In genomic region chr15:74041311-74041756, GRCh38 we compare ENCODE assay signal across 19 cellular contexts. TPM values are rescaled to one million over a fixed set of nuclear protein-coding genes. Genes with fewer than 3 reads are reported as not detected.
A peak's percentile ranks its signal among the peaks of the same experiment; 100 is the strongest.
DNase-seq lines count a peak whose midpoint lies in the region; ATAC-seq, FAIRE-seq and TF ChIP-seq lines count a peak whose summit lies in the region.
"Had no signal": no experiment of that assay in that cellular context is flagged by ENCODE, and none has a peak within 500 bp of the region (broad histone marks: within the 10 kb centered on the region; RNA-seq: fewer than 3 reads in every experiment).

No MANE protein-coding gene starts in this region.

- no peaks in the 10 kb centered on the region for H3K27me3 Mint-ChIP-seq in astrocyte (ENCODE audit: low read depth, unreplicated experiment)
- H3K27me3 Mint-ChIP-seq in activated CD8-positive, alpha-beta T cell treated with anti-CD3 and anti-CD28 coated beads for 36 hours: no peaks in the 10 kb centered on the region
- H3K27me3 Mint-ChIP-seq: CD4-positive, CD25-positive, alpha-beta regulatory T cell had no signal

- CTCF ChIA-PET in activated CD8-positive, alpha-beta T cell treated with anti-CD3 and anti-CD28 coated beads for 36 hours (lab: Charles Lee): interaction anchor here (0.9 to 1.5 kb wide), 3 partner anchors 8 to 77 kb away, joined by 3 read pairs; no protein-coding TSS in a partner anchor

- H3K36me3 ChIP-seq in astrocyte (ENCODE audit: insufficient read depth, low read length): no peaks in the 10 kb centered on the region
- H3K36me3 ChIP-seq in lower lobe of right lung: peaks cover 55% of the 10 kb centered on the region

- H3K4me1 ChIP-seq in astrocyte (ENCODE audit: insufficient read depth, low read length): peaks cover 29% of the 10 kb centered on the region
- peaks cover 38% of the 10 kb centered on the region for H3K4me1 ChIP-seq in lower lobe of right lung

- H3K27ac Mint-ChIP-seq in astrocyte (ENCODE audit: unreplicated experiment): no peak overlapping the region
- H3K27ac Mint-ChIP-seq in stimulated activated effector memory CD8-positive, alpha-beta T cell treated with anti-CD3 and anti-CD28 coated beads, Interleukin-12 subunit alpha, Interleukin-12 subunit beta, amount 100 ng/mL, for 72 hours: peak overlapping the region; percentile 56
- H3K27ac Mint-ChIP-seq in activated CD8-positive, alpha-beta T cell treated with anti-CD3 and anti-CD28 coated beads for 36 hours: no peak overlapping the region

- H2AFZ ChIP-seq in astrocyte (ENCODE audit: low read depth, low read length): no peak overlapping the region

- H3K9me3 ChIP-seq in astrocyte (ENCODE audit: insufficient read depth, low read depth, low read length) (no peaks in the 10 kb centered on the region), lower lobe of right lung (no peaks in the 10 kb centered on the region)
- H3K9me3 ChIP-seq: SK-N-SH had no signal

- H3K27me3 ChIP-seq in astrocyte (ENCODE audit: insufficient read depth, low read length) (no peaks in the 10 kb centered on the region), lower lobe of right lung (ENCODE audit: low read depth) (no peaks in the 10 kb centered on the region)

- H3K36me3 Mint-ChIP-seq in astrocyte (ENCODE audit: low read depth, unreplicated experiment): peaks cover 33% of the 10 kb centered on the region
- H3K36me3 Mint-ChIP-seq in stimulated activated effector memory CD8-positive, alpha-beta T cell treated with anti-CD3 and anti-CD28 coated beads, Interleukin-12 subunit alpha, Interleukin-12 subunit beta, amount 100 ng/mL, for 72 hours: peaks cover 25% of the 10 kb centered on the region
- H3K36me3 Mint-ChIP-seq in activated CD8-positive, alpha-beta T cell treated with anti-CD3 and anti-CD28 coated beads for 36 hours (ENCODE audit: low read depth): peaks cover 10% of the 10 kb centered on the region

- ATAC-seq in lower lobe of right lung (no peak), GM18520 (IDR thresholded peaks at IDR 0.05; ENCODE audit: unreplicated experiment) (no peak), GM21619 (IDR thresholded peaks at IDR 0.05; ENCODE audit: unreplicated experiment) (no peak)
- no peak for ATAC-seq in stimulated activated effector memory CD8-positive, alpha-beta T cell treated with anti-CD3 and anti-CD28 coated beads, Interleukin-12 subunit alpha, Interleukin-12 subunit beta, amount 100 ng/mL, for 72 hours
- ATAC-seq in activated CD8-positive, alpha-beta T cell treated with anti-CD3 and anti-CD28 coated beads for 36 hours: no peak

- no peak overlapping the region for H3K4me3 ChIP-seq in astrocyte (ENCODE audit: insufficient read depth, low read depth, low read length)
- no peak overlapping the region for H3K4me3 ChIP-seq in lower lobe of right lung

- TF ChIP-seq CTCF in astrocyte (IDR thresholded peaks at IDR 0.05; ENCODE audit: insufficient read depth, low read depth, low read length) (no peak), lower lobe of right lung (IDR thresholded peaks at IDR 0.05) (no peak)
- TF ChIP-seq CTCF in activated CD8-positive, alpha-beta T cell treated with anti-CD3 and anti-CD28 coated beads for 36 hours (IDR thresholded peaks at IDR 0.05): no peak

- H3K9ac ChIP-seq in astrocyte (ENCODE audit: low read length): no peak overlapping the region
- H3K9ac ChIP-seq: SK-N-SH had no signal

- H3K4me3 Mint-ChIP-seq in astrocyte (ENCODE audit: unreplicated experiment): no peak overlapping the region
- no peak overlapping the region for H3K4me3 Mint-ChIP-seq in stimulated activated effector memory CD8-positive, alpha-beta T cell treated with anti-CD3 and anti-CD28 coated beads, Interleukin-12 subunit alpha, Interleukin-12 subunit beta, amount 100 ng/mL, for 72 hours
- H3K4me3 Mint-ChIP-seq in activated CD8-positive, alpha-beta T cell treated with anti-CD3 and anti-CD28 coated beads for 36 hours: no peak overlapping the region
- H3K4me3 Mint-ChIP-seq: CD4-positive, CD25-positive, alpha-beta regulatory T cell had no signal

- FAIRE-seq in astrocyte (lab: Jason Lieb, UNC): no peak
- FAIRE-seq: GM12891 had no signal

- no peaks in the 10 kb centered on the region for H3K79me2 ChIP-seq in astrocyte (ENCODE audit: insufficient read depth, low read length)

- no peaks in the 10 kb centered on the region for H3K9me3 Mint-ChIP-seq in astrocyte (ENCODE audit: unreplicated experiment)
- H3K9me3 Mint-ChIP-seq in stimulated activated effector memory CD8-positive, alpha-beta T cell treated with anti-CD3 and anti-CD28 coated beads, Interleukin-12 subunit alpha, Interleukin-12 subunit beta, amount 100 ng/mL, for 72 hours: no peaks in the 10 kb centered on the region
- no peaks in the 10 kb centered on the region for H3K9me3 Mint-ChIP-seq in activated CD8-positive, alpha-beta T cell treated with anti-CD3 and anti-CD28 coated beads for 36 hours
- H3K9me3 Mint-ChIP-seq: CD4-positive, CD25-positive, alpha-beta regulatory T cell had no signal

- in situ Hi-C loops in G401 (cut with HindIII; ENCODE audit: low sequenced_read_pairs): loop anchor here (10.0 kb wide), 1 partner anchor 67 kb away; no protein-coding TSS in a partner anchor

- no peaks in the 10 kb centered on the region for H4K20me1 ChIP-seq in astrocyte (ENCODE audit: insufficient read depth, low read length)

- POLR2A ChIA-PET in activated CD8-positive, alpha-beta T cell treated with anti-CD3 and anti-CD28 coated beads for 36 hours (lab: Charles Lee): no interaction called here

- H3K4me2 ChIP-seq in astrocyte (ENCODE audit: low read length): peak overlapping the region; percentile 67

- DNase-seq in GM03348 (ENCODE audit: low spot score) (peak; percentile 53), astrocyte (ENCODE audit: low read depth) (no peak), lower lobe of right lung (no peak), G401 (ENCODE audit: low spot score) (no peak)
- no peak for DNase-seq in stimulated activated effector memory CD8-positive, alpha-beta T cell treated with anti-CD3 and anti-CD28 coated beads, Interleukin-12 subunit alpha, Interleukin-12 subunit beta, amount 100 ng/mL, for 72 hours (ENCODE audit: low spot score in 2 of 2)
- no peak for DNase-seq in activated CD8-positive, alpha-beta T cell treated with anti-CD3 and anti-CD28 coated beads for 36 hours
- DNase-seq: activated CD8-positive, alpha-beta memory T cell treated with anti-CD3 and anti-CD28 coated beads for 24 hours; activated naive CD4-positive, alpha-beta T cell treated with Interleukin-2 at 50 U/mL for 16 hours; CD4-positive, CD25-positive, alpha-beta regulatory T cell; central memory CD4-positive, alpha-beta T cell; EL; SK-N-SH had no signal

- H3K27ac ChIP-seq in astrocyte (ENCODE audit: low read depth, low read length): peak overlapping the region; percentile 72
- H3K27ac ChIP-seq in lower lobe of right lung: peak overlapping the region; percentile 67
- H3K27ac ChIP-seq: epithelial cell of prostate had no signal

- peaks cover 41% of the 10 kb centered on the region for H3K4me1 Mint-ChIP-seq in astrocyte (ENCODE audit: low read depth, unreplicated experiment)
- peaks cover 13% of the 10 kb centered on the region for H3K4me1 Mint-ChIP-seq in stimulated activated effector memory CD8-positive, alpha-beta T cell treated with anti-CD3 and anti-CD28 coated beads, Interleukin-12 subunit alpha, Interleukin-12 subunit beta, amount 100 ng/mL, for 72 hours
- H3K4me1 Mint-ChIP-seq in activated CD8-positive, alpha-beta T cell treated with anti-CD3 and anti-CD28 coated beads for 36 hours (ENCODE audit: low read depth): no peaks in the 10 kb centered on the region

- intact Hi-C loops in lower lobe of right lung (cut with DNase I): loop anchor here (10.0 kb wide), 1 partner anchor 47 kb away; the partner anchor contains the start of genes PML and STOML1
- intact Hi-C loops in activated CD8-positive, alpha-beta T cell treated with anti-CD3 and anti-CD28 coated beads for 36 hours (cut with micrococcal nuclease): no loop called here

RNA-seq across cellular contexts. Expression of gene GOLGA6A, which starts 41.0 kb away (rescaled TPM):
- total RNA-seq in astrocyte (0.30 and 0.31 TPM in 2 replicates), lower lobe of right lung (not detected)
- not detected for total RNA-seq in activated CD8-positive, alpha-beta T cell treated with anti-CD3 and anti-CD28 coated beads for 36 hours
- not detected in 2 replicates for total RNA-seq in G401 (2014; rRNA removed; shearing (Covaris generic))
- total RNA-seq: HT1080, mammary epithelial cell, omental fat pad had no signal

RNA-seq across cellular contexts. Expression of gene PML, which starts 46.8 kb away (rescaled TPM):
- 116 and 119 TPM in 2 replicates for total RNA-seq in astrocyte
- total RNA-seq in lower lobe of right lung: 79.4 TPM
- total RNA-seq in activated CD8-positive, alpha-beta T cell treated with anti-CD3 and anti-CD28 coated beads for 36 hours: 10 to 100 TPM; 48.8 to 49.6 TPM
- total RNA-seq in G401 (2014; rRNA removed; shearing (Covaris generic)): 5.8 and 8.7 TPM in 2 replicates

RNA-seq across cellular contexts. Expression of gene STOML1, which starts 49.2 kb away (rescaled TPM):
- 12.4 and 16.6 TPM in 2 replicates for total RNA-seq in astrocyte
- 16.3 TPM for total RNA-seq in lower lobe of right lung
- total RNA-seq in activated CD8-positive, alpha-beta T cell treated with anti-CD3 and anti-CD28 coated beads for 36 hours: 1 to 10 TPM; 5.2 to 6.5 TPM
- total RNA-seq in G401 (2014; rRNA removed; shearing (Covaris generic)): 6.0 and 13.0 TPM in 2 replicates
